Comparison of ENCODE assay signal across 1 cellular context in genomic region chr16:53539759-53540718, GRCh38.
A peak's percentile ranks its signal among the peaks of the same experiment; 100 is the strongest.
TF ChIP-seq lines count a peak whose summit lies in the region.

No MANE protein-coding gene starts in this region.

TF ChIP-seq in HEK293, 187 proteins besides CTCF, POLR2A, EP300 and RAD21 (continued from another document):
- TF ChIP-seq REST (tag by site-specific recombination; IDR thresholded peaks at IDR 0.05) (peak; percentile 42; the same call in 1 of the 2 replicates), ZNF555 (tag by site-specific recombination; conservative IDR thresholded peaks at IDR 0.05) (peak; percentile 55), ZNF394 (tag by site-specific recombination; IDR thresholded peaks at IDR 0.05; ENCODE audit: borderline replicate concordance) (peak; percentile 65; the same call in 1 of the 2 replicates), ZNF518A (tag by site-specific recombination; conservative IDR thresholded peaks at IDR 0.05; ENCODE audit: low read depth) (peak; percentile 61)
